Comparison of ENCODE assay signal across 27 cellular contexts in the genomic region with DNA sequence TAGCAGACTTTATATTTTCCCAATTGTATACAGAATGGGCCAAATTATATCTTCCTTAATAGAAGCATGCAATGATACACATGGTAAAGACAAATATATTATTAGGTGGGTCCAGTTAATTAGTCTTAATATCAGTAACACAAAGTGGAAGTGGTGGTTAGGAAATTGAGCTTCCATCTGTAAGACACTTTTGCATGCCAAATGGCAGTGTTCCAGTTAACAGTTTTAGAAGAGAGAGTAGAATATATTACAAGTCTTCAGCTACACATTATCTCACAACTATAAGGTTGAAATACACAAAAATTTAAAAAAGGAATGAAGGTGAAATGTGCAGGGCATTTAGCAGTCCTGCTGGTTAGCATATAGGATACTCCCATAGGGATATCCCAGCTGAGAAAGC.
"Had no signal": no experiment of that assay in that cellular context is flagged by ENCODE, and none has a peak within 500 bp of the region (broad histone marks: within the 10 kb centered on the region; RNA-seq: fewer than 3 reads in every experiment).

No MANE protein-coding gene starts in this region.

- H3K4me1 Mint-ChIP-seq: activated naive CD8-positive, alpha-beta T cell treated with anti-CD3 and anti-CD28 coated beads, Interleukin-2, amount 50 U/mL, for 24 hours had no signal

- H3K27me3 Mint-ChIP-seq: activated CD4-positive, alpha-beta memory T cell treated with anti-CD3 and anti-CD28 coated beads for 36 hours; activated naive CD8-positive, alpha-beta T cell treated with anti-CD3 and anti-CD28 coated beads, Interleukin-2, amount 50 U/mL, for 24 hours; progenitor cell of endocrine pancreas had no signal

- H3K27ac Mint-ChIP-seq: activated CD4-positive, alpha-beta memory T cell treated with anti-CD3 and anti-CD28 coated beads for 36 hours; activated naive CD4-positive, alpha-beta T cell treated with anti-CD3 and anti-CD28 coated beads for 36 hours; activated naive CD8-positive, alpha-beta T cell treated with anti-CD3 and anti-CD28 coated beads, Interleukin-2, amount 50 U/mL, for 24 hours; activated T-helper 1 cell treated with anti-CD3 and anti-CD28 coated beads, Interleukin-12 subunit alpha, Interleukin-12 subunit beta, Interleukin-2, Interleukin-4 antibody, amounts not matched to agents 30 ng/mL and 10 ng/mL and 1 ng/mL, durations not matched to agents 14 hours and 24 hours and 36 hours; nephron; progenitor cell of endocrine pancreas had no signal

- H3K27ac ChIP-seq: coronary artery, left ventricle myocardium inferior, neutrophil, ovary, right lobe of liver, tibial nerve, WERI-Rb-1 had no signal

- H3K4me3 ChIP-seq: coronary artery, dorsolateral prefrontal cortex, left ventricle myocardium inferior, lung, mucosa of descending colon, ovary, right lobe of liver, tibial nerve had no signal

- H3K4me1 ChIP-seq: right lobe of liver had no signal

- H3K36me3 ChIP-seq: left ventricle myocardium inferior, neutrophil, ovary, right lobe of liver, tibial nerve, WERI-Rb-1 had no signal

- H3K36me3 Mint-ChIP-seq: activated CD4-positive, alpha-beta memory T cell treated with anti-CD3 and anti-CD28 coated beads for 36 hours had no signal

- H3K4me3 Mint-ChIP-seq: activated CD4-positive, alpha-beta memory T cell treated with anti-CD3 and anti-CD28 coated beads for 36 hours; activated naive CD4-positive, alpha-beta T cell treated with anti-CD3 and anti-CD28 coated beads for 36 hours; activated naive CD8-positive, alpha-beta T cell treated with anti-CD3 and anti-CD28 coated beads, Interleukin-2, amount 50 U/mL, for 24 hours; activated T-helper 1 cell treated with anti-CD3 and anti-CD28 coated beads, Interleukin-12 subunit alpha, Interleukin-12 subunit beta, Interleukin-2, Interleukin-4 antibody, amounts not matched to agents 30 ng/mL and 10 ng/mL and 1 ng/mL, durations not matched to agents 14 hours and 24 hours and 36 hours; nephron had no signal

- H3K27me3 ChIP-seq: dorsolateral prefrontal cortex, neutrophil, ovary, right lobe of liver, tibial nerve had no signal

- DNase-seq: activated CD4-positive, alpha-beta memory T cell treated with anti-CD3 and anti-CD28 coated beads for 36 hours; activated CD4-positive, alpha-beta T cell treated with anti-CD3 and anti-CD28 coated beads for 48 hours; activated CD8-positive, alpha-beta memory T cell treated with anti-CD3 and anti-CD28 coated beads, Interleukin-2, amount 50 U/mL, for 4 hours; activated effector memory CD4-positive, alpha-beta T cell treated with anti-CD3 and anti-CD28 coated beads, Interleukin-2, amount 50 U/mL, for 16 hours; activated naive CD4-positive, alpha-beta T cell treated with anti-CD3 and anti-CD28 coated beads for 36 hours; activated naive CD8-positive, alpha-beta T cell treated with anti-CD3 and anti-CD28 coated beads, Interleukin-2, amount 50 U/mL, for 24 hours; activated T-cell treated with anti-CD3 and anti-CD28 coated beads, Interleukin-2, amount 50 U/mL, for 1 hour; amygdala; cerebellar nuclear complex; dorsolateral prefrontal cortex; effector memory CD4-positive, alpha-beta T cell; islet precursor cell; left ventricle myocardium inferior; mucosa of descending colon; ovary; right lobe of liver; stimulated activated CD4-positive, alpha-beta T cell treated with anti-CD3 and anti-CD28 coated beads, Interleukin-2, amount 100 ng/mL, for 48 hours; stimulated activated naive CD4-positive, alpha-beta T cell treated with Interleukin-2 at 50 U/mL for 16 hours; T-helper 1 cell; WERI-Rb-1 had no signal

- H3K9me3 ChIP-seq: left ventricle myocardium inferior, mucosa of descending colon, neutrophil, ovary, right lobe of liver, tibial nerve had no signal

- H3K9me3 Mint-ChIP-seq: activated naive CD4-positive, alpha-beta T cell treated with anti-CD3 and anti-CD28 coated beads for 36 hours; activated naive CD8-positive, alpha-beta T cell treated with anti-CD3 and anti-CD28 coated beads, Interleukin-2, amount 50 U/mL, for 24 hours; activated T-helper 1 cell treated with anti-CD3 and anti-CD28 coated beads, Interleukin-12 subunit alpha, Interleukin-12 subunit beta, Interleukin-2, Interleukin-4 antibody, amounts not matched to agents 30 ng/mL and 10 ng/mL and 1 ng/mL, durations not matched to agents 14 hours and 24 hours and 36 hours; nephron had no signal
